Comparison of ENCODE assay signal across 9 cellular contexts in genomic region chr12:46064548-46064947, GRCh38.
"Had no signal": no experiment of that assay in that cellular context is flagged by ENCODE, and none has a peak within 500 bp of the region (broad histone marks: within the 10 kb centered on the region; RNA-seq: fewer than 3 reads in every experiment).

No MANE protein-coding gene starts in this region.

- H3K9ac ChIP-seq: GM23248, KMS-11 had no signal

- H3K27ac Mint-ChIP-seq: HFFc6 had no signal

- H3K4me2 ChIP-seq: KMS-11 had no signal

- H3K9me3 ChIP-seq: HAP-1 had no signal

- ATAC-seq: HCT116, HepG2 had no signal

- H2AFZ ChIP-seq: GM23248 had no signal

- H3K36me3 ChIP-seq: HAP-1 had no signal

- H3K4me3 Mint-ChIP-seq: HFFc6 had no signal

- H3K27ac ChIP-seq: GM23248, HL-60, KMS-11 had no signal

- DNase-seq: GM23248, GOT3, H7, HFFc6 had no signal

- H3K4me1 ChIP-seq: HAP-1 had no signal

- H3K4me3 ChIP-seq: GM23248, HAP-1 had no signal

- FAIRE-seq: HepG2 had no signal
